8 cellular contexts compared by ENCODE assay signal in genomic region chr11:6602096-6602940, GRCh38. TPM values are rescaled to one million over a fixed set of nuclear protein-coding genes. Genes with fewer than 3 reads are reported as not detected.
DNase-seq lines count a peak whose midpoint lies in the region; TF ChIP-seq lines count a peak whose summit lies in the region.

No MANE protein-coding gene starts in this region.

- no TSS peak for BruUV-seq in OCI-LY7 (replicated peaks; lab: Mats Ljungman, UMichigan)

- H3K9me3 ChIP-seq in DOHH2 (ENCODE audit: control insufficient read depth, insufficient read depth, low read length), result no peaks in the 10 kb centered on the region
- no peaks in the 10 kb centered on the region for H3K9me3 ChIP-seq in OCI-LY7 (ENCODE audit: low read length)
- no peaks in the 10 kb centered on the region for H3K9me3 ChIP-seq in prostate gland

- H2AFZ ChIP-seq in OCI-LY7 (ENCODE audit: low read length), result no peak overlapping the region; the same call in 1 of the 2 replicates

- H3K79me2 ChIP-seq in DOHH2 (ENCODE audit: control insufficient read depth, low read length) (peaks cover 92% of the 10 kb centered on the region), OCI-LY7 (ENCODE audit: insufficient read depth, low read depth, low read length) (peaks cover 57% of the 10 kb centered on the region)

- H4K20me1 ChIP-seq in DOHH2 (ENCODE audit: control insufficient read depth, insufficient read depth, low read depth, low read length) (peaks cover 14% of the 10 kb centered on the region), OCI-LY7 (ENCODE audit: insufficient read depth, low read length) (peaks cover 16% of the 10 kb centered on the region)

- H3K36me3 ChIP-seq in DOHH2 (ENCODE audit: control insufficient read depth, low read length), result peaks cover 71% of the 10 kb centered on the region
- H3K36me3 ChIP-seq in OCI-LY7 (ENCODE audit: insufficient read depth, low read length), result peaks cover 57% of the 10 kb centered on the region
- H3K36me3 ChIP-seq in prostate gland, result peaks cover 7 to 22% of the 10 kb centered on the region in 2 donors

- intact Hi-C loops in OCI-LY7 (cut with micrococcal nuclease; ENCODE audit: unreplicated experiment), result loop anchor here (2.0 to 5.0 kb wide), 3 partner anchors 120 to 325 kb away; partner anchors contain the start of genes ARFIP2, TIMM10B and ZNF215
- intact Hi-C loops in prostate gland (cut with DNase I), result loop anchor here (5.0 kb wide), 3 partner anchors 55 to 280 kb away; partner anchors contain the start of genes ARFIP2, CAVIN3, DCHS1 and TIMM10B

- H3K27ac ChIP-seq in DOHH2 (ENCODE audit: low read depth, low read length) (peak overlapping the region; percentile 47), OCI-LY7 (ENCODE audit: low read depth, low read length, poor library complexity, severe bottlenecking) (peak overlapping the region; percentile 34), prostate gland (peak overlapping the region in 1 of 2 donors; percentile 93)

- CTCF ChIA-PET in OCI-LY7 (lab: Charles Lee; ENCODE audit: unreplicated experiment), result interaction anchor here (0.5 to 0.6 kb wide), 2 partner anchors 9 to 81 kb away, joined by 3 to 4 read pairs; partner anchors contain the start of genes MRPL17 and TAF10

- H3K9me2 ChIP-seq in DOHH2 (replicated peaks; ENCODE audit: control insufficient read depth, low read length) (no peaks in the 10 kb centered on the region), OCI-LY7 (ENCODE audit: insufficient read depth, low read length) (no peaks in the 10 kb centered on the region)

- DNase-seq in OCI-LY7 (ENCODE audit: low spot score) (no peak), fibroblast of mammary gland (ENCODE audit: low read depth) (no peak), prostate gland (ENCODE audit: low spot score) (peak; percentile 3), NCI-H82 treated with DMSO at 0.1 percent for 48 hours (lab: John Stamatoyannopoulos, UW; ENCODE audit: unreplicated experiment) (no peak), DMS79 treated with DMSO at 0.1 percent for 48 hours (lab: John Stamatoyannopoulos, UW) (no peak), NCI-H2107 treated with DMSO at 0.1 percent for 48 hours (lab: John Stamatoyannopoulos, UW; ENCODE audit: unreplicated experiment) (no peak)
- no peak for DNase-seq in activated effector memory CD4-positive, alpha-beta T cell treated with anti-CD3 and anti-CD28 coated beads, Interleukin-2, amount 50 U/mL, for 16 hours

- POLR2A ChIA-PET in OCI-LY7 (lab: Charles Lee), result interaction anchor here (0.6 to 1.1 kb wide), 6 partner anchors 10 to 97 kb away, joined by 3 to 5 read pairs (median 4); partner anchors contain the start of genes MRPL17 and TAF10

- no peaks in the 10 kb centered on the region for H3K27me3 ChIP-seq in DOHH2 (ENCODE audit: control insufficient read depth, low read length)
- no peaks in the 10 kb centered on the region for H3K27me3 ChIP-seq in prostate gland (replicated peaks; ENCODE audit: insufficient read depth)

- TF ChIP-seq CTCF in DOHH2 (IDR thresholded peaks at IDR 0.05; ENCODE audit: low read depth, low read length, poor library complexity, severe bottlenecking) (no peak), OCI-LY7 (conservative IDR thresholded peaks at IDR 0.05; ENCODE audit: low read length) (no peak), fibroblast of mammary gland (conservative IDR thresholded peaks at IDR 0.05; ENCODE audit: control insufficient read depth, insufficient read depth, low read depth, low read length) (no peak), prostate gland (IDR thresholded peaks at IDR 0.05) (no peak)

- H3K4me1 ChIP-seq in DOHH2 (ENCODE audit: control insufficient read depth, low read length) (peaks cover 41% of the 10 kb centered on the region), OCI-LY7 (ENCODE audit: insufficient read depth, low read length, poor library complexity, severe bottlenecking) (peaks cover 40% of the 10 kb centered on the region), prostate gland (replicated peaks) (peaks cover 9% of the 10 kb centered on the region)

- WGBS in prostate gland, result 47% methylated on average over 7 of the region's 7 CpGs

- peak overlapping the region; percentile 89 for H3K4me2 ChIP-seq in DOHH2 (ENCODE audit: low read length)
- peak overlapping the region; percentile 97 for H3K4me2 ChIP-seq in OCI-LY7 (ENCODE audit: low read length)

- peak overlapping the region; percentile 95 for H3K4me3 ChIP-seq in DOHH2 (ENCODE audit: low read length)
- H3K4me3 ChIP-seq in OCI-LY7 (ENCODE audit: low read depth, low read length, poor library complexity, severe bottlenecking), result peak overlapping the region; percentile 91
- H3K4me3 ChIP-seq in fibroblast of mammary gland (ENCODE audit: control insufficient read depth, low read depth, low read length), result peak overlapping the region; percentile 99
- peak overlapping the region; percentile 80 to 92 for H3K4me3 ChIP-seq in prostate gland

- TF ChIP-seq POLR2A in prostate gland (IDR thresholded peaks at IDR 0.05), result no peak

- H3F3A ChIP-seq in DOHH2 (ENCODE audit: control insufficient read depth, insufficient read depth), result peaks cover 10% of the 10 kb centered on the region; the same call in 1 of the 2 replicates

RNA-seq across cellular contexts. Expression of gene RRP8, which starts 1.1 kb away (rescaled TPM):
- 26.4 and 29.4 TPM in 2 replicates for total RNA-seq in OCI-LY7 (2014; rRNA removed; shearing (Covaris generic))
- 25.0 and 33.6 TPM in 2 replicates for total RNA-seq in OCI-LY7 (2022)
- total RNA-seq in prostate gland, result 10 to 100 TPM; 16.4 to 16.6 TPM

RNA-seq across cellular contexts. Expression of gene ILK, which starts 1.3 kb away (rescaled TPM):
- 52.0 and 64.8 TPM in 2 replicates for total RNA-seq in OCI-LY7 (2014; rRNA removed; shearing (Covaris generic))
- total RNA-seq in OCI-LY7 (2022) (80.3 and 88.2 TPM in 2 replicates), prostate gland (100 to 1,000 TPM; 172 to 195 TPM)

RNA-seq across cellular contexts. Expression of gene TAF10, which starts 9.7 kb away (rescaled TPM):
- total RNA-seq in OCI-LY7 (2014; rRNA removed; shearing (Covaris generic)), result 97.0 and 117 TPM in 2 replicates
- 139 and 146 TPM in 2 replicates for total RNA-seq in OCI-LY7 (2022)
- 100 to 1,000 TPM; 130 to 193 TPM for total RNA-seq in prostate gland

RNA-seq across cellular contexts. Expression of gene TPP1, which starts 16.9 kb away (rescaled TPM):
- total RNA-seq in OCI-LY7 (2014; rRNA removed; shearing (Covaris generic)), result 11.9 and 16.6 TPM in 2 replicates
- 41.1 and 45.4 TPM in 2 replicates for total RNA-seq in OCI-LY7 (2022)
- 100 to 1,000 TPM in 1 of 2 donors, 10 to 100 TPM in 1; 94.6 to 147 TPM for total RNA-seq in prostate gland

RNA-seq across cellular contexts. Expression of gene DCHS1, which starts 53.3 kb away (rescaled TPM):
- total RNA-seq in OCI-LY7 (2014; rRNA removed; shearing (Covaris generic)), result 0.67 and 1.1 TPM in 2 replicates
- total RNA-seq in OCI-LY7 (2022) (0.53 and 0.67 TPM in 2 replicates), prostate gland (10 to 100 TPM; 11.2 to 17.4 TPM)
